Comparison of ENCODE assay signal across 17 cellular contexts in the genomic region with DNA sequence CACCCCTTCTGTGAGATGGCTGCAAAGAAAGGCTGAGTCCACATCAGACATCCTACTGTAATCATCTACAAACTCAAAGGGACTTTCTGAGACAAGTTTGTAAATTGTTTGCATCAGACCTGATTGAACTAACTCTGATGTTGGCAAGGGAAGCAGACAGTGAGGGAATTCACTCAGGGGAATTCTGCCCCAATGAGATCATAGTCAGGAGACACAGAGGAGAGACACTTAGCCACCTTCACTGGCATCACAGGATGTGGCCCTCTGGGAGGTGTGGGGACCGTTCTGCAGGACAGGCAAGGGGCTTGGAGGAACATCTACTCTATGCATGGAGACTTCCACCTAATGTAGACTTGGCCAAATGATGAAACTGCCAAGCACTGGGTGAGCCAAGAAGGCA.
DNase-seq lines count a peak whose midpoint lies in the region; ATAC-seq, FAIRE-seq and TF ChIP-seq lines count a peak whose summit lies in the region.
"Had no signal": no experiment of that assay in that cellular context is flagged by ENCODE, and none has a peak within 500 bp of the region (broad histone marks: within the 10 kb centered on the region; RNA-seq: fewer than 3 reads in every experiment).

No MANE protein-coding gene starts in this region.

- DNase-seq in RCC 7860 (ENCODE audit: low spot score) (peak; percentile 75), mesenteric fat pad (ENCODE audit: low spot score) (peak; percentile 33), NCI-H524 treated with DMSO at 0.1 percent for 48 hours (lab: John Stamatoyannopoulos, UW) (no peak), chondrocyte (ENCODE audit: low spot score) (no peak), dedifferentiated amniotic fluid mesenchymal stem cell (ENCODE audit: extremely low spot score) (no peak), uterus (no peak)
- DNase-seq: activated CD4-positive, alpha-beta memory T cell treated with anti-CD3 and anti-CD28 coated beads for 36 hours; effector CD8-positive, alpha-beta T cell; left cardiac atrium; NCI-H1048; NCI-H446; substantia nigra had no signal

- H3K27ac Mint-ChIP-seq in chondrocyte (ENCODE audit: unreplicated experiment): no peak overlapping the region
- H3K27ac Mint-ChIP-seq: activated CD4-positive, alpha-beta memory T cell treated with anti-CD3 and anti-CD28 coated beads for 36 hours; CD4-positive, alpha-beta T cell; nephron had no signal

- peaks cover 10% of the 10 kb centered on the region for H3K27me3 Mint-ChIP-seq in chondrocyte (ENCODE audit: low read depth)
- H3K27me3 Mint-ChIP-seq: activated CD4-positive, alpha-beta memory T cell treated with anti-CD3 and anti-CD28 coated beads for 36 hours; CD4-positive, alpha-beta T cell had no signal

- no peak overlapping the region for H3K4me3 ChIP-seq in HEK293 (ENCODE audit: low read depth, low read length)
- no peak overlapping the region for H3K4me3 ChIP-seq in uterus
- H3K4me3 ChIP-seq: right lobe of liver had no signal

- H3K36me3 ChIP-seq in HEK293 (ENCODE audit: control insufficient read depth in 2 of 2, insufficient read depth in 1 of 2, low read length in 2 of 2) (no peaks in the 10 kb centered on the region), uterus (no peaks in the 10 kb centered on the region)
- H3K36me3 ChIP-seq: right lobe of liver had no signal

- no peak overlapping the region for H3K27ac ChIP-seq in HEK293 (ENCODE audit: extremely low read depth, low read depth, low read length)
- H3K27ac ChIP-seq in uterus: no peak overlapping the region
- H3K27ac ChIP-seq: right lobe of liver had no signal

- TF ChIP-seq POLR2A in uterus (IDR thresholded peaks at IDR 0.05): no peak

- intact Hi-C loops in uterus (cut with DNase I; ENCODE audit: low total_unique reads): no loop called here

- no peak overlapping the region for H3K4me3 Mint-ChIP-seq in chondrocyte (ENCODE audit: unreplicated experiment)
- H3K4me3 Mint-ChIP-seq: activated CD4-positive, alpha-beta memory T cell treated with anti-CD3 and anti-CD28 coated beads for 36 hours; CD4-positive, alpha-beta T cell; nephron had no signal

- peak; percentile 42 for ATAC-seq in GM18508 (IDR thresholded peaks at IDR 0.05; ENCODE audit: insufficient read depth, unreplicated experiment)
- ATAC-seq: left cardiac atrium, right lobe of liver had no signal

- no peaks in the 10 kb centered on the region for H3K9me3 Mint-ChIP-seq in chondrocyte (ENCODE audit: low read depth)
- H3K9me3 Mint-ChIP-seq: activated CD4-positive, alpha-beta memory T cell treated with anti-CD3 and anti-CD28 coated beads for 36 hours; CD4-positive, alpha-beta T cell; nephron had no signal

- H3K27me3 ChIP-seq in uterus: no peaks in the 10 kb centered on the region
- H3K27me3 ChIP-seq: right lobe of liver had no signal

- no peak for FAIRE-seq in RCC 7860 (lab: Jason Lieb, UNC)

- CTCF ChIA-PET in HEK293 (lab: Yijun Ruan, JAX): no interaction called here

- TF ChIP-seq CTCF in HEK293 (tag by site-specific recombination; IDR thresholded peaks at IDR 0.05) (no peak), chondrocyte (IDR thresholded peaks at IDR 0.05) (no peak), uterus (IDR thresholded peaks at IDR 0.05) (no peak)

- POLR2A ChIA-PET in HEK293 (lab: Yijun Ruan, JAX): no interaction called here

- no peaks in the 10 kb centered on the region for H3K36me3 Mint-ChIP-seq in chondrocyte (ENCODE audit: low read depth)
- H3K36me3 Mint-ChIP-seq: activated CD4-positive, alpha-beta memory T cell treated with anti-CD3 and anti-CD28 coated beads for 36 hours had no signal

- H3K4me1 ChIP-seq in HEK293 (ENCODE audit: control insufficient read depth, insufficient read depth, low read length): no peaks in the 10 kb centered on the region
- no peaks in the 10 kb centered on the region for H3K4me1 ChIP-seq in uterus
- H3K4me1 ChIP-seq: right lobe of liver had no signal

- H3K4me1 Mint-ChIP-seq in chondrocyte (ENCODE audit: low read depth): peaks cover 5% of the 10 kb centered on the region
- H3K4me1 Mint-ChIP-seq: nephron had no signal

- H3K9me3 ChIP-seq in HEK293 (ENCODE audit: control insufficient read depth, insufficient read depth, low read depth, low read length) (no peaks in the 10 kb centered on the region), uterus (no peaks in the 10 kb centered on the region)
- H3K9me3 ChIP-seq: right lobe of liver had no signal

TF ChIP-seq in HEK293, 187 proteins besides CTCF, POLR2A, EP300 and RAD21:
- TF ChIP-seq ZNF555 (tag by site-specific recombination; conservative IDR thresholded peaks at IDR 0.05) (no peak), ZNF660 (tag by site-specific recombination; IDR thresholded peaks at IDR 0.05) (0 out of 2 replicates have a peak, but pooled peaks have one; percentile 35), ZNF600 (tag by site-specific recombination; IDR thresholded peaks at IDR 0.05) (0 out of 2 replicates have a peak, but pooled peaks have one; percentile 30), ZNF121 (tag by site-specific recombination; IDR thresholded peaks at IDR 0.05) (no peak), ZNF366 (tag by site-specific recombination; conservative IDR thresholded peaks at IDR 0.05) (peak; percentile 69), ZNF629 (tag by site-specific recombination; IDR thresholded peaks at IDR 0.05) (0 out of 2 replicates have a peak, but pooled peaks have one; percentile 13)
- TF ChIP-seq, protein P1, sequence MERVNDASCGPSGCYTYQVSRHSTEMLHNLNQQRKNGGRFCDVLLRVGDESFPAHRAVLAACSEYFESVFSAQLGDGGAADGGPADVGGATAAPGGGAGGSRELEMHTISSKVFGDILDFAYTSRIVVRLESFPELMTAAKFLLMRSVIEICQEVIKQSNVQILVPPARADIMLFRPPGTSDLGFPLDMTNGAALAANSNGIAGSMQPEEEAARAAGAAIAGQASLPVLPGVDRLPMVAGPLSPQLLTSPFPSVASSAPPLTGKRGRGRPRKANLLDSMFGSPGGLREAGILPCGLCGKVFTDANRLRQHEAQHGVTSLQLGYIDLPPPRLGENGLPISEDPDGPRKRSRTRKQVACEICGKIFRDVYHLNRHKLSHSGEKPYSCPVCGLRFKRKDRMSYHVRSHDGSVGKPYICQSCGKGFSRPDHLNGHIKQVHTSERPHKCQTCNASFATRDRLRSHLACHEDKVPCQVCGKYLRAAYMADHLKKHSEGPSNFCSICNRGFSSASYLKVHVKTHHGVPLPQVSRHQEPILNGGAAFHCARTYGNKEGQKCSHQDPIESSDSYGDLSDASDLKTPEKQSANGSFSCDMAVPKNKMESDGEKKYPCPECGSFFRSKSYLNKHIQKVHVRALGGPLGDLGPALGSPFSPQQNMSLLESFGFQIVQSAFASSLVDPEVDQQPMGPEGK (tag by site-specific recombination; IDR thresholded peaks at IDR 0.05): peak; percentile 44; the same call in 1 of the 2 replicates
- TF ChIP-seq, protein P2, sequence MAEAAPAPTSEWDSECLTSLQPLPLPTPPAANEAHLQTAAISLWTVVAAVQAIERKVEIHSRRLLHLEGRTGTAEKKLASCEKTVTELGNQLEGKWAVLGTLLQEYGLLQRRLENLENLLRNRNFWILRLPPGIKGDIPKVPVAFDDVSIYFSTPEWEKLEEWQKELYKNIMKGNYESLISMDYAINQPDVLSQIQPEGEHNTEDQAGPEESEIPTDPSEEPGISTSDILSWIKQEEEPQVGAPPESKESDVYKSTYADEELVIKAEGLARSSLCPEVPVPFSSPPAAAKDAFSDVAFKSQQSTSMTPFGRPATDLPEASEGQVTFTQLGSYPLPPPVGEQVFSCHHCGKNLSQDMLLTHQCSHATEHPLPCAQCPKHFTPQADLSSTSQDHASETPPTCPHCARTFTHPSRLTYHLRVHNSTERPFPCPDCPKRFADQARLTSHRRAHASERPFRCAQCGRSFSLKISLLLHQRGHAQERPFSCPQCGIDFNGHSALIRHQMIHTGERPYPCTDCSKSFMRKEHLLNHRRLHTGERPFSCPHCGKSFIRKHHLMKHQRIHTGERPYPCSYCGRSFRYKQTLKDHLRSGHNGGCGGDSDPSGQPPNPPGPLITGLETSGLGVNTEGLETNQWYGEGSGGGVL (tag by site-specific recombination; IDR thresholded peaks at IDR 0.05): 0 out of 2 replicates have a peak, but pooled peaks have one; percentile 17
- TF ChIP-seq, protein P3, sequence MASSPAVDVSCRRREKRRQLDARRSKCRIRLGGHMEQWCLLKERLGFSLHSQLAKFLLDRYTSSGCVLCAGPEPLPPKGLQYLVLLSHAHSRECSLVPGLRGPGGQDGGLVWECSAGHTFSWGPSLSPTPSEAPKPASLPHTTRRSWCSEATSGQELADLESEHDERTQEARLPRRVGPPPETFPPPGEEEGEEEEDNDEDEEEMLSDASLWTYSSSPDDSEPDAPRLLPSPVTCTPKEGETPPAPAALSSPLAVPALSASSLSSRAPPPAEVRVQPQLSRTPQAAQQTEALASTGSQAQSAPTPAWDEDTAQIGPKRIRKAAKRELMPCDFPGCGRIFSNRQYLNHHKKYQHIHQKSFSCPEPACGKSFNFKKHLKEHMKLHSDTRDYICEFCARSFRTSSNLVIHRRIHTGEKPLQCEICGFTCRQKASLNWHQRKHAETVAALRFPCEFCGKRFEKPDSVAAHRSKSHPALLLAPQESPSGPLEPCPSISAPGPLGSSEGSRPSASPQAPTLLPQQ (tag by site-specific recombination; IDR thresholded peaks at IDR 0.05): peak; percentile 69; the same call in 1 of the 2 replicates

Comparison
In these comparisons a context has a peak if more than half of its experiments do, and no peak if none do; other contexts are left out.
1. DNase-seq: peak in RCC 7860 (single experiment) and mesenteric fat pad (single experiment); none in NCI-H524 treated with DMSO at 0.1 percent for 48 hours (single experiment), chondrocyte (single experiment), dedifferentiated amniotic fluid mesenchymal stem cell (single experiment) and uterus (0 of 2).